8 cellular contexts compared by ENCODE assay signal in the genomic region with DNA sequence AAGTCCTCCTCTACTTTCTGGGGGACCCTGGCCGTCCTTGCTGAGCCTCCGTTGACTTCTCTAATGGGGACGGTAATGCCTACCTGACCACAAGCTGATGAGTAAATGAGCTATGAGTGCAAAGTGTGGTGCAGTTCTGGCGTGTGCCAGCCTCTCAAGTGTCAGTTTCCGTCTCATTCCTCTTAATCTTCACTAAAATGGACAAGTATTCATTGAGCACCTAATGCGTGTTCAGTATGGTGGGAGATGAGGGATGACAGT. TPM values are rescaled to one million over a fixed set of nuclear protein-coding genes. Genes with fewer than 3 reads are reported as not detected.
A peak's percentile ranks its signal among the peaks of the same experiment; 100 is the strongest.
DNase-seq lines count a peak whose midpoint lies in the region; FAIRE-seq and TF ChIP-seq lines count a peak whose summit lies in the region.

No MANE protein-coding gene starts in this region.

- H3K36me3 ChIP-seq in breast epithelium (no peaks in the 10 kb centered on the region), mucosa of stomach (ENCODE audit: control insufficient read depth, insufficient read depth, low read length) (no peaks in the 10 kb centered on the region)

- peak overlapping the region; percentile 91 for H3K4me3 ChIP-seq in GM12875 (ENCODE audit: low read depth, low read length)
- peak overlapping the region; percentile 97 for H3K4me3 ChIP-seq in NB4 (ENCODE audit: low read depth, low read length)
- peak overlapping the region; percentile 74 to 96 (median 94) for H3K4me3 ChIP-seq in breast epithelium
- H3K4me3 ChIP-seq in mucosa of stomach (ENCODE audit: low read length) = peak overlapping the region; percentile 100

- intact Hi-C loops in breast epithelium (cut with DNase I; ENCODE audit: low total_unique reads) = no loop called here

- H3K27me3 ChIP-seq in breast epithelium = no peaks in the 10 kb centered on the region
- H3K27me3 ChIP-seq in mucosa of stomach (ENCODE audit: control insufficient read depth, insufficient read depth, low read length) = no peaks in the 10 kb centered on the region

- H3K9ac ChIP-seq in mucosa of stomach (ENCODE audit: low read length) = peak overlapping the region; percentile 91

- peak; percentile 71 for DNase-seq in NB4 (ENCODE audit: low read depth)
- DNase-seq in breast epithelium (ENCODE audit: low spot score in 2 of 2) = no peak
- no peak for DNase-seq in HPDE6-E6E7 (ENCODE audit: extremely low spot score)
- no peak for DNase-seq in HTR-8/SVneo (ENCODE audit: insufficient read length, low spot score)
- DNase-seq in Ammon's horn (ENCODE audit: low spot score) = no peak
- DNase-seq in retina = no peak

- peak overlapping the region; percentile 97 to 99 for H3K27ac ChIP-seq in breast epithelium

- H3K9me3 ChIP-seq in breast epithelium (no peaks in the 10 kb centered on the region), mucosa of stomach (ENCODE audit: control insufficient read depth, low read length) (no peaks in the 10 kb centered on the region)

- TF ChIP-seq CTCF in GM12875 (IDR thresholded peaks at IDR 0.05; ENCODE audit: borderline replicate concordance, insufficient read depth, low read depth, low read length) = no peak
- no peak for TF ChIP-seq CTCF in NB4 (IDR thresholded peaks at IDR 0.05; ENCODE audit: low read depth, low read length)
- no peak for TF ChIP-seq CTCF in breast epithelium (IDR thresholded peaks at IDR 0.05)

- H3K4me1 ChIP-seq in breast epithelium = peaks cover 3 to 19% of the 10 kb centered on the region in 2 donors
- peaks cover 11% of the 10 kb centered on the region for H3K4me1 ChIP-seq in mucosa of stomach (ENCODE audit: control insufficient read depth, insufficient read depth, low read length)

- no peak for TF ChIP-seq POLR2A in NB4 (IDR thresholded peaks at IDR 0.05; ENCODE audit: extremely low read depth, insufficient read length)
- no peak for TF ChIP-seq POLR2A in breast epithelium (IDR thresholded peaks at IDR 0.05)

- FAIRE-seq in HTR-8/SVneo (lab: Jason Lieb, UNC) = no peak

RNA-seq across cellular contexts. Expression of a gene that starts 0.6 kb away (rescaled TPM):
- 10 to 100 TPM; 31.1 to 39.7 (median 35.4) TPM for total RNA-seq in breast epithelium
